In the genomic region with DNA sequence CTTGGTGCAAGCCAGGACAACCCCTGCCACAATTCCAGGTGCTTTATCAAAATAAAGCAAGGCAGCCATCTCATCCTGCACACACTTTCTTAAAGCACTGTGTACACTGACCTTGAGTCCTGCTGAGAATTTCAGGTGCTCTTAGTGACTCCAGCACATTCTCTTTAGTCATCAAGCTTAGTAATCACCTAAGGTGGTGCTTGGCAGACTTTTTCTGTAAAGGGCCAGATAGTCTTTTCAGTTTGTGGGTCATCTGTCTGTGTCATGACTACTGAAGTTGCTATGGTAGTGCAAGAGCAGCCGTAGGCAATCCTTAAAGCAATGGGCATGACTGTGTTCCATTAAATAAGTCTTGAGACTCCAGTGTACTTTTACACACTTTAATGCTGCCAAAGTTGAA, we compare ENCODE assay signal across 1 cellular context.
TF ChIP-seq lines count a peak whose summit lies in the region.

No MANE protein-coding gene starts in this region.

TF ChIP-seq in GM23338, 12 proteins besides CTCF, POLR2A, EP300 and RAD21:
- TF ChIP-seq JUNB (IDR thresholded peaks at IDR 0.05; ENCODE audit: unreplicated experiment) (no peak), CREB1 (CRISPR knock-in tag; IDR thresholded peaks at IDR 0.05; ENCODE audit: low read depth) (no peak), ZNF331 (CRISPR knock-in tag; IDR thresholded peaks at IDR 0.05; ENCODE audit: low read depth) (no peak), REST (IDR thresholded peaks at IDR 0.05; ENCODE audit: unreplicated experiment) (no peak), POLR2AphosphoS5 (IDR thresholded peaks at IDR 0.05; ENCODE audit: low read depth) (no peak), EZH2phosphoT487 (IDR thresholded peaks at IDR 0.05; ENCODE audit: unreplicated experiment) (no peak), ZNF114 (CRISPR knock-in tag; IDR thresholded peaks at IDR 0.05) (no peak), NANOG (IDR thresholded peaks at IDR 0.05; ENCODE audit: borderline replicate concordance) (no peak), EZH2 (IDR thresholded peaks at IDR 0.05; ENCODE audit: low read depth, unreplicated experiment) (no peak), ETS1 (IDR thresholded peaks at IDR 0.05) (no peak), STAT1 (IDR thresholded peaks at IDR 0.05; ENCODE audit: unreplicated experiment) (no peak), ZNF462 (CRISPR knock-in tag; IDR thresholded peaks at IDR 0.05) (no peak)
